17 cellular contexts compared by ENCODE assay signal in the genomic region with DNA sequence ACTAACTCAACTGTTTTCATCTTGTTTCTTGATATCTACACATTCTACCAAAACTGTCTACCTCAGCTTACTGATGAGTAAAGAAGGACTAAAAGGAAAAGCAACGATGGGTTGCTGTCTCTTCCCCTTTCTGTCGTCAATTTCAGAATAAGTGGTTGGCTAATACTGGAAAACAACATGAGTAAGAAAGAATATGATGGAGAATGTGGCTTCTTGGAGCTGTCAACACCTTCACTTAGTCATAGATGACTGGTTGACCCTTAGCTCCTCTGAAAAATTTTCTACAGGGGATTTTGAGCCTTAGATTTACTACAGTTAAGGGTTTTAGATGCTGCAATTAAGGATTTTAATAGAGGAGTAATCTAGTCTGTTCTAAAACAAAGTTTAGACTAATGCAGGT.
A peak's percentile ranks its signal among the peaks of the same experiment; 100 is the strongest.
DNase-seq lines count a peak whose midpoint lies in the region; ATAC-seq and TF ChIP-seq lines count a peak whose summit lies in the region.
"Had no signal": no experiment of that assay in that cellular context is flagged by ENCODE, and none has a peak within 500 bp of the region (broad histone marks: within the 10 kb centered on the region; RNA-seq: fewer than 3 reads in every experiment).

No MANE protein-coding gene starts in this region.

- H3K4me3 ChIP-seq in RWPE2 (ENCODE audit: severe bottlenecking) (no peak overlapping the region), fibroblast of mammary gland (ENCODE audit: control insufficient read depth, low read depth, low read length) (no peak overlapping the region), skeletal muscle cell (ENCODE audit: low read depth, low read length) (no peak overlapping the region)
- H3K4me3 ChIP-seq: HAP-1 had no signal

- TF ChIP-seq CTCF in RWPE2 (IDR thresholded peaks at IDR 0.05; ENCODE audit: poor library complexity, severe bottlenecking) (no peak), fibroblast of mammary gland (conservative IDR thresholded peaks at IDR 0.05; ENCODE audit: control insufficient read depth, insufficient read depth, low read depth, low read length) (no peak), omental fat pad (IDR thresholded peaks at IDR 0.05) (no peak)

- no peak overlapping the region for H3K27ac ChIP-seq in RWPE2 (ENCODE audit: poor library complexity, severe bottlenecking)

- H3K36me3 ChIP-seq in RWPE2 (ENCODE audit: low read depth) = no peaks in the 10 kb centered on the region
- H3K36me3 ChIP-seq: HAP-1 had no signal

- DNase-seq in HCEC 1CT (peak; percentile 45), RWPE2 (ENCODE audit: low spot score) (no peak), fibroblast of mammary gland (ENCODE audit: low read depth) (peak; percentile 47), skeletal muscle cell (ENCODE audit: low read depth) (peak; percentile 41), omental fat pad (ENCODE audit: low spot score) (no peak), OCI-M1 (lab: John Stamatoyannopoulos, UW) (no peak)
- DNase-seq: CD4-positive, alpha-beta T cell; KBM-7; NCI-H1048; NCI-H1436 treated with DMSO at 0.1 percent for 48 hours; NCI-H2029 treated with DMSO at 0.1 percent for 48 hours; NCI-H510A; Right ventricle myocardium superior had no signal

- H3K9me3 ChIP-seq in RWPE2 (ENCODE audit: severe bottlenecking) = no peaks in the 10 kb centered on the region
- H3K9me3 ChIP-seq: HAP-1 had no signal

- no peaks in the 10 kb centered on the region for H3K27me3 ChIP-seq in RWPE2 (ENCODE audit: insufficient read depth, poor library complexity, severe bottlenecking)

- H3K4me1 ChIP-seq in RWPE2 (ENCODE audit: insufficient read depth, poor library complexity, severe bottlenecking) = no peaks in the 10 kb centered on the region
- H3K4me1 ChIP-seq: HAP-1 had no signal

- ATAC-seq in RWPE2 (ENCODE audit: low read depth) (peak; percentile 42; the same call in 1 of the 3 replicates), omental fat pad (ENCODE audit: low FRiP score) (no peak), GM21447 (IDR thresholded peaks at IDR 0.05; ENCODE audit: unreplicated experiment) (no peak)
- ATAC-seq: Panc1, SK-N-SH treated with all-trans-retinoic acid at 6 μM for 48 hours had no signal

Comparison
In these comparisons a context has a peak if more than half of its experiments do, and no peak if none do; other contexts are left out.
1. DNase-seq: peak in HCEC 1CT (single experiment), fibroblast of mammary gland (single experiment) and skeletal muscle cell (single experiment); none in RWPE2 (single experiment), omental fat pad (single experiment) and OCI-M1 (single experiment).